Comparison of ENCODE assay signal across 27 cellular contexts in genomic region chr6:39950125-39950720, GRCh38.
"Had no signal": no experiment of that assay in that cellular context is flagged by ENCODE, and none has a peak within 500 bp of the region (broad histone marks: within the 10 kb centered on the region; RNA-seq: fewer than 3 reads in every experiment).

No MANE protein-coding gene starts in this region.

- H3K27ac ChIP-seq: stomach, testis, thoracic aorta, thyroid gland, transverse colon, upper lobe of left lung, uterus, vagina had no signal

- H3K36me3 ChIP-seq: stomach, suprapubic skin, thoracic aorta, thyroid gland, tibial artery, tibial nerve, transverse colon, upper lobe of left lung, upper lobe of right lung, uterus, vagina had no signal

- H3K4me1 ChIP-seq: stomach, testis, thyroid gland, upper lobe of left lung, upper lobe of right lung, uterus had no signal

- ATAC-seq: stimulated activated effector memory CD8-positive, alpha-beta T cell treated with anti-CD3 and anti-CD28 coated beads, Interleukin-12 subunit alpha, Interleukin-12 subunit beta, amount 100 ng/mL, for 72 hours; stimulated activated memory B cell treated with anti-CD40 and anti-IgM and Interleukin-4, amounts not matched to agents 10 μg/mL and 1 μg/mL and 100 μg/mL, for 72 hours; stimulated activated naive B cell treated with anti-CD40 and anti-IgM and Interleukin-4, amounts not matched to agents 10 μg/mL and 1 μg/mL and 100 μg/mL, for 72 hours; stimulated activated naive CD8-positive, alpha-beta T cell treated with anti-CD3 and anti-CD28 coated beads, Interleukin-15, amount 100 ng/mL, for 72 hours; stimulated activated naive CD8-positive, alpha-beta T cell treated with anti-CD3 and anti-CD28 coated beads, Interleukin-15, Interleukin-2, amounts not matched to agents 100 U/mL and 50 U/mL, for 24 hours; upper lobe of right lung had no signal

- H3K27me3 ChIP-seq: suprapubic skin, testis, thyroid gland, tibial artery, tibial nerve, transverse colon, upper lobe of left lung, upper lobe of right lung, uterus, vagina had no signal

- H3K4me3 ChIP-seq: stomach, suprapubic skin, testis, thoracic aorta, thyroid gland, tibial artery, tibial nerve, transverse colon, upper lobe of left lung, upper lobe of right lung, uterus, vagina had no signal

- DNase-seq: stimulated activated CD4-positive, alpha-beta T cell treated with anti-CD3 and anti-CD28 coated beads, Interleukin-2, amount 100 ng/mL, for 48 hours; stimulated activated CD4-positive, alpha-beta T cell treated with anti-CD3 and anti-CD28 coated beads, Interleukin-4, amount 100 ng/mL, for 1 hour; stimulated activated CD4-positive, alpha-beta T cell treated with anti-CD3 and anti-CD28 coated beads, Interleukin-4, amount 100 ng/mL, for 24 hours; stimulated activated CD4-positive, alpha-beta T cell treated with anti-CD3 and anti-CD28 coated beads, Interleukin-4, amount 100 ng/mL, for 4 hours; stimulated activated CD8-positive, alpha-beta memory T cell treated with anti-CD3 and anti-CD28 coated beads, Interleukin-4, amount 100 ng/mL, for 48 hours; stimulated activated naive B cell treated with anti-CD40 and anti-IgM and Interleukin-4, amounts not matched to agents 10 μg/mL and 1 μg/mL and 100 μg/mL, for 72 hours; stimulated activated naive CD4-positive, alpha-beta T cell; stimulated activated naive CD4-positive, alpha-beta T cell treated with Interleukin-2 at 50 U/mL for 16 hours; stimulated activated naive CD8-positive, alpha-beta T cell treated with anti-CD3 and anti-CD28 coated beads, Interleukin-15, amount 100 ng/mL, for 72 hours; stimulated activated naive CD8-positive, alpha-beta T cell treated with anti-CD3 and anti-CD28 coated beads, Interleukin-15, Interleukin-2, amounts not matched to agents 100 U/mL and 50 U/mL, for 24 hours; stomach; substantia nigra; testis; thyroid gland; tibial artery; transverse colon; trophoblast cell; upper lobe of left lung; upper lobe of right lung; uterus had no signal

- H3K9me3 ChIP-seq: stomach, suprapubic skin, testis, thoracic aorta, thyroid gland, tibial artery, tibial nerve, transverse colon, upper lobe of left lung, upper lobe of right lung, uterus, vagina had no signal

- FAIRE-seq: urothelium cell line had no signal
